ENCODE assay signal across 1 cellular context in the genomic region with DNA sequence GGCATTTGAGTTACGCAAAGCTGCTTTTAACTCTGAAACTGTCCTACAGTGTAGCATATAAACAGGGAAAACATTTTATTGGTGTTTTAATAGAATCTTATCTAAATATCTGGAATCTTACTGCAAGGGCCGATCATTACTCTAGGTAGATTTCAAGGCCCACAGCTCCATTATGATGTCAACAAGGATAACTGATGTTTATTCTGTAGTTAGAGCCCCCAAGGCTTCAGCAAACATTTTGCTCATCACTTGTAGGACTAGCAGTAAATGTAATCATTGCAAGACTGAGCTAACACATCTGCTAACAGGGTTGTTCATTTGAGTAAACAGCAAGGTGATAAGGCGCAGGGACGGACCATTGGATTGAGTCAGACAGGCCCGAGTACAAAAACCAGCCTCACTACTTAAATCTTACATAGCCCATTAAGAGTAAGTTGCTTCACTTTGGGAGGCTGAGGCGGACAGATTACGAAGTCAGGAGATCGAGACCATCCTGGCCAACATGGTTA.
TF ChIP-seq lines count a peak whose summit lies in the region.

No MANE protein-coding gene starts in this region.

TF ChIP-seq in HepG2, 621 proteins besides CTCF, POLR2A, EP300 and RAD21 (continued from another document and continues in another):
- TF ChIP-seq, protein P1, sequence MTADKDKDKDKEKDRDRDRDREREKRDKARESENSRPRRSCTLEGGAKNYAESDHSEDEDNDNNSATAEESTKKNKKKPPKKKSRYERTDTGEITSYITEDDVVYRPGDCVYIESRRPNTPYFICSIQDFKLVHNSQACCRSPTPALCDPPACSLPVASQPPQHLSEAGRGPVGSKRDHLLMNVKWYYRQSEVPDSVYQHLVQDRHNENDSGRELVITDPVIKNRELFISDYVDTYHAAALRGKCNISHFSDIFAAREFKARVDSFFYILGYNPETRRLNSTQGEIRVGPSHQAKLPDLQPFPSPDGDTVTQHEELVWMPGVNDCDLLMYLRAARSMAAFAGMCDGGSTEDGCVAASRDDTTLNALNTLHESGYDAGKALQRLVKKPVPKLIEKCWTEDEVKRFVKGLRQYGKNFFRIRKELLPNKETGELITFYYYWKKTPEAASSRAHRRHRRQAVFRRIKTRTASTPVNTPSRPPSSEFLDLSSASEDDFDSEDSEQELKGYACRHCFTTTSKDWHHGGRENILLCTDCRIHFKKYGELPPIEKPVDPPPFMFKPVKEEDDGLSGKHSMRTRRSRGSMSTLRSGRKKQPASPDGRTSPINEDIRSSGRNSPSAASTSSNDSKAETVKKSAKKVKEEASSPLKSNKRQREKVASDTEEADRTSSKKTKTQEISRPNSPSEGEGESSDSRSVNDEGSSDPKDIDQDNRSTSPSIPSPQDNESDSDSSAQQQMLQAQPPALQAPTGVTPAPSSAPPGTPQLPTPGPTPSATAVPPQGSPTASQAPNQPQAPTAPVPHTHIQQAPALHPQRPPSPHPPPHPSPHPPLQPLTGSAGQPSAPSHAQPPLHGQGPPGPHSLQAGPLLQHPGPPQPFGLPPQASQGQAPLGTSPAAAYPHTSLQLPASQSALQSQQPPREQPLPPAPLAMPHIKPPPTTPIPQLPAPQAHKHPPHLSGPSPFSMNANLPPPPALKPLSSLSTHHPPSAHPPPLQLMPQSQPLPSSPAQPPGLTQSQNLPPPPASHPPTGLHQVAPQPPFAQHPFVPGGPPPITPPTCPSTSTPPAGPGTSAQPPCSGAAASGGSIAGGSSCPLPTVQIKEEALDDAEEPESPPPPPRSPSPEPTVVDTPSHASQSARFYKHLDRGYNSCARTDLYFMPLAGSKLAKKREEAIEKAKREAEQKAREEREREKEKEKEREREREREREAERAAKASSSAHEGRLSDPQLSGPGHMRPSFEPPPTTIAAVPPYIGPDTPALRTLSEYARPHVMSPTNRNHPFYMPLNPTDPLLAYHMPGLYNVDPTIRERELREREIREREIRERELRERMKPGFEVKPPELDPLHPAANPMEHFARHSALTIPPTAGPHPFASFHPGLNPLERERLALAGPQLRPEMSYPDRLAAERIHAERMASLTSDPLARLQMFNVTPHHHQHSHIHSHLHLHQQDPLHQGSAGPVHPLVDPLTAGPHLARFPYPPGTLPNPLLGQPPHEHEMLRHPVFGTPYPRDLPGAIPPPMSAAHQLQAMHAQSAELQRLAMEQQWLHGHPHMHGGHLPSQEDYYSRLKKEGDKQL (CRISPR knock-in tag; IDR thresholded peaks at IDR 0.05; ENCODE audit: low read depth) = peak; percentile 99
- TF ChIP-seq NR2C2 (CRISPR knock-in tag; IDR thresholded peaks at IDR 0.05; ENCODE audit: borderline replicate concordance) = 0 out of 2 replicates have a peak, but pooled peaks have one; percentile 35
- TF ChIP-seq SOX5 (CRISPR knock-in tag; IDR thresholded peaks at IDR 0.05; ENCODE audit: borderline replicate concordance) = peak; percentile 93
- TF ChIP-seq, protein P2, sequence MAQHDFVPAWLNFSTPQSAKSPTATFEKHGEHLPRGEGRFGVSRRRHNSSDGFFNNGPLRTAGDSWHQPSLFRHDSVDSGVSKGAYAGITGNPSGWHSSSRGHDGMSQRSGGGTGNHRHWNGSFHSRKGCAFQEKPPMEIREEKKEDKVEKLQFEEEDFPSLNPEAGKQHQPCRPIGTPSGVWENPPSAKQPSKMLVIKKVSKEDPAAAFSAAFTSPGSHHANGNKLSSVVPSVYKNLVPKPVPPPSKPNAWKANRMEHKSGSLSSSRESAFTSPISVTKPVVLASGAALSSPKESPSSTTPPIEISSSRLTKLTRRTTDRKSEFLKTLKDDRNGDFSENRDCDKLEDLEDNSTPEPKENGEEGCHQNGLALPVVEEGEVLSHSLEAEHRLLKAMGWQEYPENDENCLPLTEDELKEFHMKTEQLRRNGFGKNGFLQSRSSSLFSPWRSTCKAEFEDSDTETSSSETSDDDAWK (CRISPR knock-in tag; IDR thresholded peaks at IDR 0.05) = no peak
- TF ChIP-seq ZSCAN21 (CRISPR knock-in tag; IDR thresholded peaks at IDR 0.05; ENCODE audit: borderline replicate concordance) = peak; percentile 69; the same call in 1 of the 2 replicates
- TF ChIP-seq ZMYM2 (CRISPR knock-in tag; IDR thresholded peaks at IDR 0.05) = peak; percentile 99
- TF ChIP-seq, protein P3, sequence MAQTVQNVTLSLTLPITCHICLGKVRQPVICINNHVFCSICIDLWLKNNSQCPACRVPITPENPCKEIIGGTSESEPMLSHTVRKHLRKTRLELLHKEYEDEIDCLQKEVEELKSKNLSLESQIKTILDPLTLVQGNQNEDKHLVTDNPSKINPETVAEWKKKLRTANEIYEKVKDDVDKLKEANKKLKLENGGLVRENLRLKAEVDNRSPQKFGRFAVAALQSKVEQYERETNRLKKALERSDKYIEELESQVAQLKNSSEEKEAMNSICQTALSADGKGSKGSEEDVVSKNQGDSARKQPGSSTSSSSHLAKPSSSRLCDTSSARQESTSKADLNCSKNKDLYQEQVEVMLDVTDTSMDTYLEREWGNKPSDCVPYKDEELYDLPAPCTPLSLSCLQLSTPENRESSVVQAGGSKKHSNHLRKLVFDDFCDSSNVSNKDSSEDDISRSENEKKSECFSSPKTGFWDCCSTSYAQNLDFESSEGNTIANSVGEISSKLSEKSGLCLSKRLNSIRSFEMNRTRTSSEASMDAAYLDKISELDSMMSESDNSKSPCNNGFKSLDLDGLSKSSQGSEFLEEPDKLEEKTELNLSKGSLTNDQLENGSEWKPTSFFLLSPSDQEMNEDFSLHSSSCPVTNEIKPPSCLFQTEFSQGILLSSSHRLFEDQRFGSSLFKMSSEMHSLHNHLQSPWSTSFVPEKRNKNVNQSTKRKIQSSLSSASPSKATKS (CRISPR knock-in tag; IDR thresholded peaks at IDR 0.05) = no peak
- TF ChIP-seq ZNF660 (CRISPR knock-in tag; IDR thresholded peaks at IDR 0.05; ENCODE audit: borderline replicate concordance, low read depth) = no peak
- peak; percentile 52; the same call in 1 of the 2 replicates for TF ChIP-seq ZSCAN25 (CRISPR knock-in tag; IDR thresholded peaks at IDR 0.05)
- no peak for TF ChIP-seq JARID2 (CRISPR knock-in tag; IDR thresholded peaks at IDR 0.05; ENCODE audit: insufficient replicate concordance)
- peak; percentile 55; the same call in 1 of the 2 replicates for TF ChIP-seq ZNF430 (CRISPR knock-in tag; IDR thresholded peaks at IDR 0.05)
- TF ChIP-seq TARDBP (CRISPR knock-in tag; IDR thresholded peaks at IDR 0.05) = peak; percentile 95
- TF ChIP-seq, protein P4, sequence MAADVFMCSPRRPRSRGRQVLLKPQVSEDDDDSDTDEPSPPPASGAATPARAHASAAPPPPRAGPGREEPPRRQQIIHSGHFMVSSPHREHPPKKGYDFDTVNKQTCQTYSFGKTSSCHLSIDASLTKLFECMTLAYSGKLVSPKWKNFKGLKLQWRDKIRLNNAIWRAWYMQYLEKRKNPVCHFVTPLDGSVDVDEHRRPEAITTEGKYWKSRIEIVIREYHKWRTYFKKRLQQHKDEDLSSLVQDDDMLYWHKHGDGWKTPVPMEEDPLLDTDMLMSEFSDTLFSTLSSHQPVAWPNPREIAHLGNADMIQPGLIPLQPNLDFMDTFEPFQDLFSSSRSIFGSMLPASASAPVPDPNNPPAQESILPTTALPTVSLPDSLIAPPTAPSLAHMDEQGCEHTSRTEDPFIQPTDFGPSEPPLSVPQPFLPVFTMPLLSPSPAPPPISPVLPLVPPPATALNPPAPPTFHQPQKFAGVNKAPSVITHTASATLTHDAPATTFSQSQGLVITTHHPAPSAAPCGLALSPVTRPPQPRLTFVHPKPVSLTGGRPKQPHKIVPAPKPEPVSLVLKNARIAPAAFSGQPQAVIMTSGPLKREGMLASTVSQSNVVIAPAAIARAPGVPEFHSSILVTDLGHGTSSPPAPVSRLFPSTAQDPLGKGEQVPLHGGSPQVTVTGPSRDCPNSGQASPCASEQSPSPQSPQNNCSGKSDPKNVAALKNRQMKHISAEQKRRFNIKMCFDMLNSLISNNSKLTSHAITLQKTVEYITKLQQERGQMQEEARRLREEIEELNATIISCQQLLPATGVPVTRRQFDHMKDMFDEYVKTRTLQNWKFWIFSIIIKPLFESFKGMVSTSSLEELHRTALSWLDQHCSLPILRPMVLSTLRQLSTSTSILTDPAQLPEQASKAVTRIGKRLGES (CRISPR knock-in tag; IDR thresholded peaks at IDR 0.05; ENCODE audit: borderline replicate concordance) = no peak
- no peak for TF ChIP-seq GTF3A (CRISPR knock-in tag; conservative IDR thresholded peaks at IDR 0.05)
- TF ChIP-seq ZNF773 (CRISPR knock-in tag; IDR thresholded peaks at IDR 0.05; ENCODE audit: borderline replicate concordance) = no peak
- TF ChIP-seq ZNF235 (CRISPR knock-in tag; IDR thresholded peaks at IDR 0.05; ENCODE audit: borderline replicate concordance) = no peak
- TF ChIP-seq SAP130 (CRISPR knock-in tag; IDR thresholded peaks at IDR 0.05; ENCODE audit: low read depth) = peak; percentile 81
- TF ChIP-seq, protein P5, sequence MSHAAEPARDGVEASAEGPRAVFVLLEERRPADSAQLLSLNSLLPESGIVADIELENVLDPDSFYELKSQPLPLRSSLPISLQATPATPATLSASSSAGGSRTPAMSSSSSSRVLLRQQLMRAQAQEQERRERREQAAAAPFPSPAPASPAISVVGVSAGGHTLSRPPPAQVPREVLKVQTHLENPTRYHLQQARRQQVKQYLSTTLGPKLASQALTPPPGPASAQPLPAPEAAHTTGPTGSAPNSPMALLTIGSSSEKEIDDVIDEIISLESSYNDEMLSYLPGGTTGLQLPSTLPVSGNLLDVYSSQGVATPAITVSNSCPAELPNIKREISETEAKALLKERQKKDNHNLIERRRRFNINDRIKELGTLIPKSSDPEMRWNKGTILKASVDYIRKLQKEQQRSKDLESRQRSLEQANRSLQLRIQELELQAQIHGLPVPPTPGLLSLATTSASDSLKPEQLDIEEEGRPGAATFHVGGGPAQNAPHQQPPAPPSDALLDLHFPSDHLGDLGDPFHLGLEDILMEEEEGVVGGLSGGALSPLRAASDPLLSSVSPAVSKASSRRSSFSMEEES (CRISPR knock-in tag; IDR thresholded peaks at IDR 0.05) = peak; percentile 53
- no peak for TF ChIP-seq ZNF619 (CRISPR knock-in tag; IDR thresholded peaks at IDR 0.05)
- TF ChIP-seq FOXC1 (CRISPR knock-in tag; IDR thresholded peaks at IDR 0.05; ENCODE audit: borderline replicate concordance) = 0 out of 2 replicates have a peak, but pooled peaks have one; percentile 44
- no peak for TF ChIP-seq REL (CRISPR knock-in tag; conservative IDR thresholded peaks at IDR 0.05)
- TF ChIP-seq, protein P6, sequence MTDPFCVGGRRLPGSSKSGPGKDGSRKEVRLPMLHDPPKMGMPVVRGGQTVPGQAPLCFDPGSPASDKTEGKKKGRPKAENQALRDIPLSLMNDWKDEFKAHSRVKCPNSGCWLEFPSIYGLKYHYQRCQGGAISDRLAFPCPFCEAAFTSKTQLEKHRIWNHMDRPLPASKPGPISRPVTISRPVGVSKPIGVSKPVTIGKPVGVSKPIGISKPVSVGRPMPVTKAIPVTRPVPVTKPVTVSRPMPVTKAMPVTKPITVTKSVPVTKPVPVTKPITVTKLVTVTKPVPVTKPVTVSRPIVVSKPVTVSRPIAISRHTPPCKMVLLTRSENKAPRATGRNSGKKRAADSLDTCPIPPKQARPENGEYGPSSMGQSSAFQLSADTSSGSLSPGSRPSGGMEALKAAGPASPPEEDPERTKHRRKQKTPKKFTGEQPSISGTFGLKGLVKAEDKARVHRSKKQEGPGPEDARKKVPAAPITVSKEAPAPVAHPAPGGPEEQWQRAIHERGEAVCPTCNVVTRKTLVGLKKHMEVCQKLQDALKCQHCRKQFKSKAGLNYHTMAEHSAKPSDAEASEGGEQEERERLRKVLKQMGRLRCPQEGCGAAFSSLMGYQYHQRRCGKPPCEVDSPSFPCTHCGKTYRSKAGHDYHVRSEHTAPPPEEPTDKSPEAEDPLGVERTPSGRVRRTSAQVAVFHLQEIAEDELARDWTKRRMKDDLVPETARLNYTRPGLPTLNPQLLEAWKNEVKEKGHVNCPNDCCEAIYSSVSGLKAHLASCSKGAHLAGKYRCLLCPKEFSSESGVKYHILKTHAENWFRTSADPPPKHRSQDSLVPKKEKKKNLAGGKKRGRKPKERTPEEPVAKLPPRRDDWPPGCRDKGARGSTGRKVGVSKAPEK (CRISPR knock-in tag; IDR thresholded peaks at IDR 0.05; ENCODE audit: borderline replicate concordance) = 0 out of 2 replicates have a peak, but pooled peaks have one; percentile 49
- no peak for TF ChIP-seq ZNF552 (CRISPR knock-in tag; IDR thresholded peaks at IDR 0.05; ENCODE audit: borderline replicate concordance)
- peak; percentile 89 for TF ChIP-seq RARA (CRISPR knock-in tag; IDR thresholded peaks at IDR 0.05)
- TF ChIP-seq DPF2 (CRISPR knock-in tag; IDR thresholded peaks at IDR 0.05; ENCODE audit: borderline replicate concordance, low read depth) = peak; percentile 93
- TF ChIP-seq ZNF296 (CRISPR knock-in tag; conservative IDR thresholded peaks at IDR 0.05) = no peak
- TF ChIP-seq, protein P7, sequence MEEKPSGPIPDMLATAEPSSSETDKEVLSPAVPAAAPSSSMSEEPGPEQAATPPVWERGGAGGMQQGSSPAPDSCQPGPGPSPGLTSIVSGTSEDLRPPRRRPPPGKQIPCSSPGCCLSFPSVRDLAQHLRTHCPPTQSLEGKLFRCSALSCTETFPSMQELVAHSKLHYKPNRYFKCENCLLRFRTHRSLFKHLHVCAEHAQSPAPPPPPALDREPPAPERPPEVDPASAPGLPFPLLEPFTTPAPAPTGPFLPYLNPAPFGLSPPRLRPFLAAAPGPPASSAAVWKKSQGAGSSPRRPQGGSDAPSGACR (CRISPR knock-in tag; IDR thresholded peaks at IDR 0.05) = peak; percentile 94; the same call in 1 of the 2 replicates
- TF ChIP-seq, protein P8, sequence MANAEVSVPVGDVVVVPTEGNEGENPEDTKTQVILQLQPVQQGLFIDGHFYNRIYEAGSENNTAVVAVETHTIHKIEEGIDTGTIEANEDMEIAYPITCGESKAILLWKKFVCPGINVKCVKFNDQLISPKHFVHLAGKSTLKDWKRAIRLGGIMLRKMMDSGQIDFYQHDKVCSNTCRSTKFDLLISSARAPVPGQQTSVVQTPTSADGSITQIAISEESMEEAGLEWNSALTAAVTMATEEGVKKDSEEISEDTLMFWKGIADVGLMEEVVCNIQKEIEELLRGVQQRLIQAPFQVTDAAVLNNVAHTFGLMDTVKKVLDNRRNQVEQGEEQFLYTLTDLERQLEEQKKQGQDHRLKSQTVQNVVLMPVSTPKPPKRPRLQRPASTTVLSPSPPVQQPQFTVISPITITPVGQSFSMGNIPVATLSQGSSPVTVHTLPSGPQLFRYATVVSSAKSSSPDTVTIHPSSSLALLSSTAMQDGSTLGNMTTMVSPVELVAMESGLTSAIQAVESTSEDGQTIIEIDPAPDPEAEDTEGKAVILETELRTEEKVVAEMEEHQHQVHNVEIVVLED (CRISPR knock-in tag; IDR thresholded peaks at IDR 0.05; ENCODE audit: borderline replicate concordance) = peak; percentile 61; the same call in 1 of the 2 replicates
- TF ChIP-seq, protein P9, sequence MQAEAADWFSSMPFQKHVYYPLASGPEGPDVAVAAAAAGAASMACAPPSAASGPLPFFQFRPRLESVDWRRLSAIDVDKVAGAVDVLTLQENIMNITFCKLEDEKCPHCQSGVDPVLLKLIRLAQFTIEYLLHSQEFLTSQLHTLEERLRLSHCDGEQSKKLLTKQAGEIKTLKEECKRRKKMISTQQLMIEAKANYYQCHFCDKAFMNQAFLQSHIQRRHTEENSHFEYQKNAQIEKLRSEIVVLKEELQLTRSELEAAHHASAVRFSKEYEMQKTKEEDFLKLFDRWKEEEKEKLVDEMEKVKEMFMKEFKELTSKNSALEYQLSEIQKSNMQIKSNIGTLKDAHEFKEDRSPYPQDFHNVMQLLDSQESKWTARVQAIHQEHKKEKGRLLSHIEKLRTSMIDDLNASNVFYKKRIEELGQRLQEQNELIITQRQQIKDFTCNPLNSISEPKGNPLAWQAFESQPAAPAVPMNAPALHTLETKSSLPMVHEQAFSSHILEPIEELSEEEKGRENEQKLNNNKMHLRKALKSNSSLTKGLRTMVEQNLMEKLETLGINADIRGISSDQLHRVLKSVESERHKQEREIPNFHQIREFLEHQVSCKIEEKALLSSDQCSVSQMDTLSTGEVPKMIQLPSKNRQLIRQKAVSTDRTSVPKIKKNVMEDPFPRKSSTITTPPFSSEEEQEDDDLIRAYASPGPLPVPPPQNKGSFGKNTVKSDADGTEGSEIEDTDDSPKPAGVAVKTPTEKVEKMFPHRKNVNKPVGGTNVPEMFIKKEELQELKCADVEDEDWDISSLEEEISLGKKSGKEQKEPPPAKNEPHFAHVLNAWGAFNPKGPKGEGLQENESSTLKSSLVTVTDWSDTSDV (CRISPR knock-in tag; IDR thresholded peaks at IDR 0.05) = no peak
